In the genomic region with DNA sequence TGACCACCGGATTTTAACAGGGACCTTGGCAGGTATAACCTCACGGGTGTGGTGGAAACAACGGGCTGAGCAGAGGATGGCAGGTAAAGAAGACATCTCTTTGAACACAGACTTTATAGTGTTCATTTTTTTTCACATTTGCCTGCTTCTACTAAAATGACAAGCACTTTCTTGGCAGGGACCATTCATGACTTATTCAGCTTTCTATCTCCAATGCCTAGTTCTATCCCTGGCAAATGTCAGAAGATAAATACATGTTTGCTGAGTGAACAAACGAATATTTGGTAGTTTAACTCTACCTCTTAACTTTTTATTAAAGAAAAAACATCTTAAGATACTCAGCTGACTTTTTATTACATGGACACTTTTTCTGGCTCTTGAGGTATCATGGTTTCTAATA, we compare ENCODE assay signal across 17 cellular contexts. TPM values are rescaled to one million over a fixed set of nuclear protein-coding genes. Genes with fewer than 3 reads are reported as not detected.
DNase-seq lines count a peak whose midpoint lies in the region; ATAC-seq and TF ChIP-seq lines count a peak whose summit lies in the region.
"Had no signal": no experiment of that assay in that cellular context is flagged by ENCODE, and none has a peak within 500 bp of the region (broad histone marks: within the 10 kb centered on the region; RNA-seq: fewer than 3 reads in every experiment).

No MANE protein-coding gene starts in this region.

- WGBS in GM23248 (ENCODE audit: low coverage in 1 of 2, low lambda C conversion rate in 2 of 2, missing lambda C conversion rate in 2 of 2), 2 experiments, result 68 to 74% methylated on average over 4 of the region's 4 CpGs
- WGBS in stomach, 5 donors, result 60 to 76% (median 70%) methylated on average over 4 of the region's 4 CpGs

- H4K20me1 ChIP-seq in GM23248 (ENCODE audit: insufficient read depth), result peaks cover 68% of the 10 kb centered on the region

- H3F3A ChIP-seq in GM23248 (ENCODE audit: insufficient read depth), result peaks cover 89% of the 10 kb centered on the region

- H3K27ac ChIP-seq in GM23248 (peak overlapping the region; percentile 53), RWPE2 (ENCODE audit: poor library complexity, severe bottlenecking) (peak overlapping the region; percentile 0), coronary artery (peak overlapping the region; percentile 5 to 8), stomach (peak overlapping the region in 3 of 5 donors; percentile 5 to 16 (median 15)), RWPE1 (no peak overlapping the region)

- no peak for TF ChIP-seq EP300 in stomach (IDR thresholded peaks at IDR 0.05)

- TF ChIP-seq CTCF in RWPE2 (IDR thresholded peaks at IDR 0.05; ENCODE audit: poor library complexity, severe bottlenecking), result no peak
- TF ChIP-seq CTCF in coronary artery (IDR thresholded peaks at IDR 0.05), result no peak
- TF ChIP-seq CTCF in stomach (IDR thresholded peaks at IDR 0.05), result no peak
- TF ChIP-seq CTCF in RWPE1 (conservative IDR thresholded peaks at IDR 0.05; ENCODE audit: low read depth), result no peak

- 0 out of 3 replicates have a peak, but pooled peaks have one; percentile 5 for ATAC-seq in RWPE2 (ENCODE audit: low read depth)
- ATAC-seq in HG03432 (IDR thresholded peaks at IDR 0.05; ENCODE audit: unreplicated experiment), result no peak
- ATAC-seq: Panc1 had no signal

- CTCF ChIA-PET in RWPE1 (lab: Yijun Ruan, JAX), result interaction anchor here (0.7 kb wide), 1 partner anchor 61 kb away, joined by 3 read pairs; no protein-coding TSS in a partner anchor

- H3K27me3 ChIP-seq in GM23248 (replicated peaks; ENCODE audit: insufficient read depth), result no peaks in the 10 kb centered on the region
- no peaks in the 10 kb centered on the region for H3K27me3 ChIP-seq in RWPE2 (ENCODE audit: insufficient read depth, poor library complexity, severe bottlenecking)
- no peaks in the 10 kb centered on the region for H3K27me3 ChIP-seq in stomach

- no peak for TF ChIP-seq POLR2A in stomach (IDR thresholded peaks at IDR 0.05)

- H3K79me2 ChIP-seq in GM23248 (ENCODE audit: insufficient read depth), result peaks cover 100% of the 10 kb centered on the region

- H3K9me2 ChIP-seq in GM23248 (ENCODE audit: insufficient read depth), result no peaks in the 10 kb centered on the region

- H3K36me3 ChIP-seq in GM23248 (ENCODE audit: low read depth), result peaks cover 60% of the 10 kb centered on the region
- peaks cover 88% of the 10 kb centered on the region for H3K36me3 ChIP-seq in RWPE2 (ENCODE audit: low read depth)
- H3K36me3 ChIP-seq in stomach, result peaks cover 0 to 8% (median 0%) of the 10 kb centered on the region in 4 donors

- H3K4me1 ChIP-seq in GM23248 (ENCODE audit: insufficient read depth) (peaks cover 79% of the 10 kb centered on the region), RWPE2 (ENCODE audit: insufficient read depth, poor library complexity, severe bottlenecking) (peaks cover 71% of the 10 kb centered on the region), stomach (peaks cover 35 to 94% (median 64%) of the 10 kb centered on the region in 4 donors)

- DNase-seq in GM23248 (peak; percentile 45), RWPE2 (ENCODE audit: low spot score) (no peak), coronary artery (ENCODE audit: low spot score) (no peak), stomach (no peak), pons (ENCODE audit: low spot score) (no peak), RWPE1 (ENCODE audit: low spot score) (no peak)
- DNase-seq: Caco-2; CD4-positive, CD25-positive, alpha-beta regulatory T cell; EL; H9; KBM-7; NCI-H1417 treated with DMSO at 0.1 percent for 48 hours; NCI-H2029 treated with DMSO at 0.1 percent for 48 hours; NCI-H510A treated with DMSO at 0.1 percent for 48 hours; SHP77 had no signal

- H3K9me3 ChIP-seq in GM23248 (ENCODE audit: low read depth), result no peaks in the 10 kb centered on the region
- peaks cover 3% of the 10 kb centered on the region for H3K9me3 ChIP-seq in RWPE2 (ENCODE audit: severe bottlenecking)
- no peaks in the 10 kb centered on the region for H3K9me3 ChIP-seq in stomach
- H3K9me3 ChIP-seq: Caco-2 had no signal

- POLR2A ChIA-PET in RWPE1 (lab: Yijun Ruan, JAX; ENCODE audit: low non-redundant PET), result interaction anchor here (0.6 kb wide), 1 partner anchor 176 kb away, joined by 3 read pairs; no protein-coding TSS in a partner anchor

- H3K9ac ChIP-seq in GM23248, result no peak overlapping the region; the same call in 1 of the 2 replicates

- no peak overlapping the region for H2AFZ ChIP-seq in GM23248

- peak overlapping the region; percentile 99 for H3K4me2 ChIP-seq in GM23248 (ENCODE audit: unreplicated experiment)

- in situ Hi-C loops in GM23248 (cut with MboI), result loop anchor here (10.0 kb wide), 1 partner anchor 382 kb away; no protein-coding TSS in a partner anchor

- intact Hi-C loops in stomach (cut with DNase I; ENCODE audit: low total_unique reads), result loop anchor here (10.0 kb wide), 1 partner anchor 78 kb away; no protein-coding TSS in a partner anchor

- peak overlapping the region; percentile 48 for H3K4me3 ChIP-seq in GM23248
- no peak overlapping the region for H3K4me3 ChIP-seq in RWPE2 (ENCODE audit: severe bottlenecking)
- no peak overlapping the region for H3K4me3 ChIP-seq in coronary artery
- H3K4me3 ChIP-seq in stomach, result no peak overlapping the region

RNA-seq across cellular contexts. Expression of a gene that starts 8.6 kb away (rescaled TPM):
- 228 and 243 TPM in 2 replicates for total RNA-seq in GM23248 (2014; rRNA removed; shearing (Covaris generic))
- polyA plus RNA-seq in GM23248 (2016; fragmentation: Nextera tagmentation; extraction: Ambion mirVana) (147 and 159 TPM in 2 replicates), stomach (10 to 100 TPM; 24.7 to 46.7 (median 45.3) TPM)
- 100 to 1,000 TPM in 4 of 5 donors, 10 to 100 TPM in 1; 26.8 to 279 (median 178) TPM for total RNA-seq in stomach
